In the genomic region with DNA sequence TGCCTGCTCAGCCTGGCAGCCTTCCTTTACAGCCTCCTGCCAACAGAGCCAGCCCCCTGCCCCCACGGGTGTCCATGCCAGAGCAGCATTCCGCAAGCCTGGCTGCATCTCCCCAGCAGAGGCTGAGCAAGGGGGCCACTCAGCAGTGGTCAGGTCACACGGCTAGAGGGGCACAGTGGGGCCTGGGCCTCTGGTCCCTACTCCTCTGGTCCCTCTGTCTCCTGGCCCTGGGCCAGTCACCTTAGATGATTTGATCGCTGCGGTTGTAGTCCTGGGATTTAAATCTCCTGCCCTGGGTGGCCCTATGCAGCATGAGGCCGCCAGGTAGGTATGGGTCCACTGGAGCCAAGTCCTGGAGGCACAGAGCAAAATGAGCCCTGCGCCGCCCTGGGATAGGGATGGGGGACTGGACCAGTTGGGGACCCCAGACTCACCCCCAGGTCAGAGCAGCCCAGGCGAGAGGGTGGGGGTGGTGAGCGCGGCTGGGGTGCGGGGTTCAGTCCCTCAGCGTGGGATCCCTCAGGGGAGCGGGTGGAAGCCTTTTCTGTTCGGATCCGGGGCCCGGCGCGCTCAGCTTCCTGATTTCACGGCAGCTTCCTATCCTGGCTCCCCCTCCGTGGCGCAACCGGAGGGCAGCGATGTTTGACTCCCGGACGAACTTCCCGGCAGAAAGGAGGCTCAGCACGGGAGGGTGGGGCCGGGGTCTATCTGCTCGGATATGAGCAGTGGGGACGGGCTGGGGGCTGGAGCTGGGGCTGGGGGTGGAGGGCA, we compare ENCODE assay signal across 8 cellular contexts. TPM values are rescaled to one million over a fixed set of nuclear protein-coding genes. Genes with fewer than 3 reads are reported as not detected.
A peak's percentile ranks its signal among the peaks of the same experiment; 100 is the strongest.
DNase-seq lines count a peak whose midpoint lies in the region; ATAC-seq and TF ChIP-seq lines count a peak whose summit lies in the region.

Gene ZBTB47, plus strand, starts transcription at position 138 of the 771 bp plus-strand sequence. CDS start 4,659 bp downstream, outside the sequence.

- CTCF ChIA-PET in AG04450 (lab: Charles Lee) (interaction anchor here (1.4 kb wide), 1 partner anchor 92 kb away, joined by 4 read pairs; no protein-coding TSS in a partner anchor), T-cell (lab: Charles Lee) (interaction anchor here in 1 of 2 donors (0.7 kb wide), 1 partner anchor 164 kb away, joined by 6 read pairs; no protein-coding TSS in a partner anchor)

- H3K4me1 ChIP-seq in tibial nerve, result peaks cover 0 to 85% (median 30%) of the 10 kb centered on the region in 4 donors

- DNase-seq in AG04450 (ENCODE audit: low read depth, low spot score) (no peak), T-cell (peak in 2 of 34 experiments; percentile 27 to 37), epithelial cell of esophagus (ENCODE audit: low read depth) (peak; percentile 32), mesenteric fat pad (ENCODE audit: low spot score) (no peak), tibial nerve (ENCODE audit: low spot score in 2 of 2) (peak; percentile 40 to 64), NCI-H128 (lab: John Stamatoyannopoulos, UW; ENCODE audit: unreplicated experiment) (no peak)

- peak in 1 of 2 donors; percentile 8 for TF ChIP-seq EP300 in tibial nerve (IDR thresholded peaks at IDR 0.05)

- ATAC-seq in GM18498 (IDR thresholded peaks at IDR 0.05; ENCODE audit: unreplicated experiment) (peak; percentile 8), T-cell (replicated peaks in 1 of 4) (peak; percentile 21 to 31 (median 24)), HG03095 (IDR thresholded peaks at IDR 0.05; ENCODE audit: unreplicated experiment) (no peak)

- H3K27me3 ChIP-seq in AG04450 (ENCODE audit: control insufficient read depth, insufficient read depth, low read length) (no peaks in the 10 kb centered on the region), tibial nerve (no peaks in the 10 kb centered on the region)

- TF ChIP-seq CTCF in AG04450 (IDR thresholded peaks at IDR 0.05; ENCODE audit: low read depth, low read length) (no peak), epithelial cell of esophagus (IDR thresholded peaks at IDR 0.05; ENCODE audit: insufficient read depth, low read depth, low read length, missing control alignments) (no peak), tibial nerve (IDR thresholded peaks at IDR 0.05) (peak in 1 of 5 experiments; percentile 9)

- no peak for TF ChIP-seq POLR2A in tibial nerve (IDR thresholded peaks at IDR 0.05)

- peak within 1 kb of the TSS; percentile 71 to 82 (median 80) for H3K4me3 Mint-ChIP-seq in T-cell

- H3K27ac Mint-ChIP-seq in T-cell, result peak within 1 kb of the TSS in 1 of 2 donors; percentile 58

- H3K4me1 Mint-ChIP-seq in T-cell, result peaks cover 6 to 24% (median 13%) of the 10 kb centered on the region in 3 donors

- H3K9me3 Mint-ChIP-seq in T-cell, result no peaks in the 10 kb centered on the region

- no peaks in the 10 kb centered on the region for H3K27me3 Mint-ChIP-seq in T-cell

- WGBS in tibial nerve, 2 donors, result 2 to 4% methylated on average over 22 to 27 of the region's 31 CpGs

- peak within 1 kb of the TSS; percentile 82 for H3K27ac ChIP-seq in AG04450 (ENCODE audit: low read depth, low read length)
- H3K27ac ChIP-seq in tibial nerve, result peak within 1 kb of the TSS; percentile 90 to 99 (median 96)

- peaks cover 0 to 19% (median 0%) of the 10 kb centered on the region in 3 donors for H3K36me3 ChIP-seq in tibial nerve

- POLR2A ChIA-PET in AG04450 (lab: Yijun Ruan, JAX) (interaction anchor here (1.0 to 1.2 kb wide), 2 partner anchors 12 to 16 kb away, joined by 3 to 4 read pairs; no protein-coding TSS in a partner anchor), T-cell (lab: Charles Lee) (no interaction called here)

- H3K4me3 ChIP-seq in AG04450 (ENCODE audit: low read depth, low read length), result peak within 1 kb of the TSS; percentile 64
- peak within 1 kb of the TSS; percentile 76 for H3K4me3 ChIP-seq in epithelial cell of esophagus (ENCODE audit: low read length)
- H3K4me3 ChIP-seq in tibial nerve, result peak within 1 kb of the TSS; percentile 72 to 98 (median 83)

- H3K9me3 ChIP-seq in AG04450 (ENCODE audit: control insufficient read depth, insufficient read depth, low read length) (no peaks in the 10 kb centered on the region; the same call in 1 of the 2 replicates), tibial nerve (no peaks in the 10 kb centered on the region)

- peaks cover 6% of the 10 kb centered on the region for H3K36me3 Mint-ChIP-seq in T-cell

RNA-seq across cellular contexts. Expression of gene ZBTB47, which starts in this region (rescaled TPM):
- 7.8 and 11.8 TPM in 2 replicates for polyA plus RNA-seq in AG04450 (2011; rRNA removed)
- polyA minus RNA-seq in AG04450 (2011; rRNA and poly(A)+ RNA removed), result 13.9 and 18.1 TPM in 2 replicates
- total RNA-seq in T-cell (1 to 10 TPM in 2 of 5 donors, under 1 TPM in 3; 0.53 to 1.2 (median 0.98) TPM), mesenteric fat pad (58.2 TPM), tibial nerve (10 to 100 TPM; 44.6 to 81.3 (median 60.3) TPM)

Comparison
In these comparisons a context has a peak if more than half of its experiments do, and no peak if none do; other contexts are left out.
1. RNA of gene ZBTB47 (total RNA-seq): 44.6 to 81.3 TPM in tibial nerve and 58.2 TPM in mesenteric fat pad (single experiment); 0.53 to 1.2 TPM in T-cell; every median in the first group is over 10 times any median in the second.
2. DNase-seq: peak in epithelial cell of esophagus (single experiment) and tibial nerve (2 of 2); none in AG04450 (single experiment), mesenteric fat pad (single experiment) and NCI-H128 (single experiment).
3. Peak in every context shown above with its lines, with median percentiles within 50 percentile points of each other: H3K4me3 ChIP-seq.